Comparison of ENCODE assay signal across 16 cellular contexts in the genomic region with DNA sequence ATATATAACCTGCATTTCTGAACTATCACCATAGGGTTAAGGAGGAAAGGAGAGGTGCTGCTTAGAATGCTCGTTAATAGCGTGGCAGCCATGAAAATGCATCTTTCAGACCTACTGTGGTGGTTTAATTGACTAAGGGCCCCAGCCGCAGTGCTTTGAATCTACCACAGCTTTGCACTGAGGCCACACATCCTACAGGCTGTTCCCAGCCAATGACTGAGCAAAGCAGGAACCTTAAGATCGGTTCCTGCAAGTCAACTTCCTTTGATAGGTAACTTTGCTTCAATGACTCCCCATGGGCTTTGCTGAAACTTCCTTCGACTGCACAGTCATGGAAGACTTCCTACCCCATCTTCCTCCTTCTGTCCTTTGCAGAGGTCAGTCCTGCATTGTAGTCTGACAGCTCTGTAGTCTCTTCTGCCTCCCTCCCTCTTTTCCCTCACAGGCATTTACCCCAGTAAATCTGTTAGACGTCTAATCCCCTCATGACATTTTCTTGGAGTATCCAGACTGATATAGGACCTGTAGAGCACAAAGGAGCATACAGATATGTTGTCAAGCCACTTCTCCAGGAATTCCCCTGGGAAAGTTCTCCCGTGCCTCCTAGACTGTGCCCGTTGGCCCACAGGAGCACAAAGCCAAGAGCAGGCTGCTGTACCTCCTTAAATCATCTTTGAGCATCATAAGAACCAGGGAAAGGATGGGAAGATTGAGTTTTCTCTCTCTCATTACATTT. TPM values are rescaled to one million over a fixed set of nuclear protein-coding genes. Genes with fewer than 3 reads are reported as not detected.
A peak's percentile ranks its signal among the peaks of the same experiment; 100 is the strongest.
DNase-seq lines count a peak whose midpoint lies in the region; ATAC-seq and TF ChIP-seq lines count a peak whose summit lies in the region.
"Had no signal": no experiment of that assay in that cellular context is flagged by ENCODE, and none has a peak within 500 bp of the region (broad histone marks: within the 10 kb centered on the region; RNA-seq: fewer than 3 reads in every experiment).

No MANE protein-coding gene starts in this region.

- peak in 1 of 3 donors; percentile 34 for DNase-seq in CD4-positive, CD25-positive, alpha-beta regulatory T cell
- DNase-seq in GM23338 (ENCODE audit: low spot score) (no peak), substantia nigra (lab: John Stamatoyannopoulos, UW) (no peak), NOMO-1 treated with DMSO at 0.1 percent for 48 hours (lab: John Stamatoyannopoulos, UW; ENCODE audit: unreplicated experiment) (no peak), GM10248 (ENCODE audit: extremely low spot score) (no peak)
- DNase-seq in activated CD4-positive, alpha-beta memory T cell treated with anti-CD3 and anti-CD28 coated beads, Interleukin-2, amount 10 ng/mL, durations not matched to agents 7 days and 5 days = peak; percentile 35
- DNase-seq: aorta, erythroblast, NCI-H226, PC-3 had no signal

- H3K27me3 ChIP-seq in CD4-positive, CD25-positive, alpha-beta regulatory T cell (ENCODE audit: control insufficient read depth, insufficient read depth, low read length) = no peaks in the 10 kb centered on the region
- no peaks in the 10 kb centered on the region for H3K27me3 ChIP-seq in GM23338 (ENCODE audit: insufficient read depth)
- no peaks in the 10 kb centered on the region for H3K27me3 ChIP-seq in liver (ENCODE audit: control insufficient read depth in 4 of 4, insufficient read depth in 4 of 4, low read length in 3 of 4)
- H3K27me3 ChIP-seq: vagina had no signal

- no peak overlapping the region for H3K27ac ChIP-seq in CD4-positive, CD25-positive, alpha-beta regulatory T cell (ENCODE audit: insufficient read depth, low read length, poor library complexity, severe bottlenecking)
- H3K27ac ChIP-seq in GM23338 (ENCODE audit: low read depth) (no peak overlapping the region), liver (ENCODE audit: low read depth in 1 of 2, low read length in 2 of 2) (peak overlapping the region; percentile 15 to 19), substantia nigra (ENCODE audit: low read depth, low read length, poor library complexity, severe bottlenecking) (no peak overlapping the region)
- H3K27ac ChIP-seq: C4-2B, coronary artery, vagina had no signal

- no peaks in the 10 kb centered on the region for H4K20me1 ChIP-seq in GM23338 (replicated peaks; ENCODE audit: insufficient read depth)

- H3K4me1 Mint-ChIP-seq in CD4-positive, CD25-positive, alpha-beta regulatory T cell = peaks cover 11 to 34% (median 16%) of the 10 kb centered on the region in 4 donors
- no peaks in the 10 kb centered on the region for H3K4me1 Mint-ChIP-seq in GM23338
- H3K4me1 Mint-ChIP-seq in activated CD4-positive, alpha-beta memory T cell treated with anti-CD3 and anti-CD28 coated beads, Interleukin-2, amount 10 ng/mL, durations not matched to agents 7 days and 5 days = peaks cover 37% of the 10 kb centered on the region

- H3K9me3 Mint-ChIP-seq in CD4-positive, CD25-positive, alpha-beta regulatory T cell = no peaks in the 10 kb centered on the region
- H3K9me3 Mint-ChIP-seq in GM23338 = no peaks in the 10 kb centered on the region
- H3K9me3 Mint-ChIP-seq in activated CD4-positive, alpha-beta memory T cell treated with anti-CD3 and anti-CD28 coated beads, Interleukin-2, amount 10 ng/mL, durations not matched to agents 7 days and 5 days = no peaks in the 10 kb centered on the region

- no peaks in the 10 kb centered on the region for H3K9me3 ChIP-seq in CD4-positive, CD25-positive, alpha-beta regulatory T cell (ENCODE audit: control insufficient read depth in 2 of 2, low read length in 2 of 2)
- no peaks in the 10 kb centered on the region for H3K9me3 ChIP-seq in liver (ENCODE audit: control insufficient read depth in 4 of 4, low read length in 3 of 4)
- H3K9me3 ChIP-seq: vagina had no signal

- H3K4me3 Mint-ChIP-seq in CD4-positive, CD25-positive, alpha-beta regulatory T cell = peak overlapping the region in 1 of 4 donors; percentile 53
- no peak overlapping the region for H3K4me3 Mint-ChIP-seq in GM23338
- no peak overlapping the region for H3K4me3 Mint-ChIP-seq in activated CD4-positive, alpha-beta memory T cell treated with anti-CD3 and anti-CD28 coated beads, Interleukin-2, amount 10 ng/mL, durations not matched to agents 7 days and 5 days

- no peaks in the 10 kb centered on the region for H3K79me2 ChIP-seq in GM23338 (replicated peaks; ENCODE audit: insufficient read depth)

- H3K36me3 ChIP-seq in CD4-positive, CD25-positive, alpha-beta regulatory T cell (ENCODE audit: control insufficient read depth, insufficient read depth, low read length) = no peaks in the 10 kb centered on the region
- H3K36me3 ChIP-seq in GM23338 (ENCODE audit: insufficient read depth) = no peaks in the 10 kb centered on the region
- H3K36me3 ChIP-seq in liver (ENCODE audit: control insufficient read depth in 4 of 4, insufficient read depth in 3 of 4, low read depth in 1 of 4, low read length in 3 of 4) = no peaks in the 10 kb centered on the region
- H3K36me3 ChIP-seq: vagina had no signal

- ATAC-seq in CD4-positive, CD25-positive, alpha-beta regulatory T cell (ENCODE audit: low read depth in 2 of 2) = no peak
- ATAC-seq in GM23338 = no peak
- no peak for ATAC-seq in HG03442 (IDR thresholded peaks at IDR 0.05; ENCODE audit: unreplicated experiment)
- ATAC-seq: PC-3 had no signal

- no peak overlapping the region for H3K4me3 ChIP-seq in CD4-positive, CD25-positive, alpha-beta regulatory T cell (ENCODE audit: low read depth, low read length)
- H3K4me3 ChIP-seq in GM23338 (no peak overlapping the region), liver (ENCODE audit: low read depth in 1 of 3, low read length in 3 of 3) (no peak overlapping the region)
- H3K4me3 ChIP-seq: coronary artery, vagina had no signal

- no peaks in the 10 kb centered on the region for H3K9me2 ChIP-seq in GM23338 (ENCODE audit: insufficient read depth)

- H3K36me3 Mint-ChIP-seq in CD4-positive, CD25-positive, alpha-beta regulatory T cell = no peaks in the 10 kb centered on the region
- H3K36me3 Mint-ChIP-seq in GM23338 (ENCODE audit: low read depth) = no peaks in the 10 kb centered on the region
- H3K36me3 Mint-ChIP-seq in activated CD4-positive, alpha-beta memory T cell treated with anti-CD3 and anti-CD28 coated beads, Interleukin-2, amount 10 ng/mL, durations not matched to agents 7 days and 5 days (ENCODE audit: low read depth) = no peaks in the 10 kb centered on the region

- H3K27ac Mint-ChIP-seq in CD4-positive, CD25-positive, alpha-beta regulatory T cell = peak overlapping the region in 2 of 3 donors; percentile 8 to 16
- no peak overlapping the region for H3K27ac Mint-ChIP-seq in GM23338
- H3K27ac Mint-ChIP-seq in activated CD4-positive, alpha-beta memory T cell treated with anti-CD3 and anti-CD28 coated beads, Interleukin-2, amount 10 ng/mL, durations not matched to agents 7 days and 5 days = no peak overlapping the region
- H3K27ac Mint-ChIP-seq: progenitor cell of endocrine pancreas had no signal

- H3K27me3 Mint-ChIP-seq in CD4-positive, CD25-positive, alpha-beta regulatory T cell = no peaks in the 10 kb centered on the region
- H3K27me3 Mint-ChIP-seq in GM23338 (ENCODE audit: insufficient read depth, low read depth, poor library complexity) = peaks cover 2% of the 10 kb centered on the region
- H3K27me3 Mint-ChIP-seq in activated CD4-positive, alpha-beta memory T cell treated with anti-CD3 and anti-CD28 coated beads, Interleukin-2, amount 10 ng/mL, durations not matched to agents 7 days and 5 days = no peaks in the 10 kb centered on the region

- H2AFZ ChIP-seq in GM23338 = peak overlapping the region; percentile 72; the same call in 1 of the 2 replicates

- CTCF ChIA-PET in activated CD4-positive, alpha-beta memory T cell treated with anti-CD3 and anti-CD28 coated beads, Interleukin-2, amount 10 ng/mL, durations not matched to agents 7 days and 5 days (lab: Charles Lee) = no interaction called here
- CTCF ChIA-PET in GM10248 (lab: Yijun Ruan, JAX) = no interaction called here

- no peak for TF ChIP-seq RAD21 in liver (IDR thresholded peaks at IDR 0.05)

- H3K4me2 ChIP-seq in GM23338 = no peak overlapping the region

- H3K9ac ChIP-seq in liver (ENCODE audit: low read depth in 1 of 2, low read length in 2 of 2) = no peak overlapping the region

- H3F3A ChIP-seq in GM23338 (replicated peaks; ENCODE audit: low read depth) = no peaks in the 10 kb centered on the region

- POLR2A ChIA-PET in activated CD4-positive, alpha-beta memory T cell treated with anti-CD3 and anti-CD28 coated beads, Interleukin-2, amount 10 ng/mL, durations not matched to agents 7 days and 5 days (lab: Charles Lee) = interaction anchor here (1.0 to 9.3 kb wide), 3 partner anchors 50 to 77 kb away, joined by 3 to 124 read pairs (median 7); partner anchors contain the start of gene MTHFS
- POLR2A ChIA-PET in GM10248 (lab: Yijun Ruan, JAX) = no interaction called here

- TF ChIP-seq CTCF in GM23338 (conservative IDR thresholded peaks at IDR 0.05; ENCODE audit: low read depth in 2 of 2) (no peak), liver (IDR thresholded peaks at IDR 0.05; ENCODE audit: low read depth, low read length, missing input control) (no peak), GM10248 (IDR thresholded peaks at IDR 0.05; ENCODE audit: control extremely low read depth, extremely low read depth, low read depth, missing control alignments) (no peak)

- peaks cover 21% of the 10 kb centered on the region for H3K4me1 ChIP-seq in CD4-positive, CD25-positive, alpha-beta regulatory T cell (ENCODE audit: control insufficient read depth, insufficient read depth, low read length, poor library complexity, severe bottlenecking)
- no peaks in the 10 kb centered on the region for H3K4me1 ChIP-seq in GM23338 (ENCODE audit: insufficient read depth)
- H3K4me1 ChIP-seq in liver (ENCODE audit: control insufficient read depth in 4 of 4, insufficient read depth in 4 of 4, low read length in 3 of 4) = peaks cover 0 to 16% (median 6%) of the 10 kb centered on the region in 4 donors
- H3K4me1 ChIP-seq: vagina had no signal

- 86% methylated on average over 8 of the region's 8 CpGs for WGBS in liver

RNA-seq across cellular contexts. Expression of gene BCL2A1, which starts 2.6 kb away (rescaled TPM):
- total RNA-seq in CD4-positive, CD25-positive, alpha-beta regulatory T cell = 12.9 TPM
- polyA plus RNA-seq in CD4-positive, CD25-positive, alpha-beta regulatory T cell = 10 to 100 TPM; 12.3 to 25.4 (median 19.7) TPM
- not detected in 2 replicates for total RNA-seq in GM23338 (2014; rRNA removed; shearing (Covaris generic))
- 0.28 TPM in 1 of 2 replicates, not detected in the other for polyA plus RNA-seq in GM23338 (2016; fragmentation: Nextera tagmentation; extraction: Ambion mirVana)
- 10 to 100 TPM; 12.3 to 14.1 TPM for total RNA-seq in activated CD4-positive, alpha-beta memory T cell treated with anti-CD3 and anti-CD28 coated beads, Interleukin-2, amount 10 ng/mL, durations not matched to agents 7 days and 5 days
- 1 to 10 TPM; 1.8 to 2.9 TPM for total RNA-seq in liver
- polyA plus RNA-seq in liver = under 1 TPM; 0.50 to 0.71 TPM
- total RNA-seq: progenitor cell of endocrine pancreas had no signal

Comparison
In these comparisons a context has a peak if more than half of its experiments do, and no peak if none do; other contexts are left out.
1. H3K27ac ChIP-seq: peak in liver (2 of 2); none in CD4-positive, CD25-positive, alpha-beta regulatory T cell (single experiment), GM23338 (single experiment) and substantia nigra (single experiment).
2. H3K27ac Mint-ChIP-seq: peak in CD4-positive, CD25-positive, alpha-beta regulatory T cell (2 of 3); none in GM23338 (single experiment) and activated CD4-positive, alpha-beta memory T cell treated with anti-CD3 and anti-CD28 coated beads, Interleukin-2, amount 10 ng/mL, durations not matched to agents 7 days and 5 days (single experiment).